ENCODE assay signal across 8 cellular contexts in the genomic region with DNA sequence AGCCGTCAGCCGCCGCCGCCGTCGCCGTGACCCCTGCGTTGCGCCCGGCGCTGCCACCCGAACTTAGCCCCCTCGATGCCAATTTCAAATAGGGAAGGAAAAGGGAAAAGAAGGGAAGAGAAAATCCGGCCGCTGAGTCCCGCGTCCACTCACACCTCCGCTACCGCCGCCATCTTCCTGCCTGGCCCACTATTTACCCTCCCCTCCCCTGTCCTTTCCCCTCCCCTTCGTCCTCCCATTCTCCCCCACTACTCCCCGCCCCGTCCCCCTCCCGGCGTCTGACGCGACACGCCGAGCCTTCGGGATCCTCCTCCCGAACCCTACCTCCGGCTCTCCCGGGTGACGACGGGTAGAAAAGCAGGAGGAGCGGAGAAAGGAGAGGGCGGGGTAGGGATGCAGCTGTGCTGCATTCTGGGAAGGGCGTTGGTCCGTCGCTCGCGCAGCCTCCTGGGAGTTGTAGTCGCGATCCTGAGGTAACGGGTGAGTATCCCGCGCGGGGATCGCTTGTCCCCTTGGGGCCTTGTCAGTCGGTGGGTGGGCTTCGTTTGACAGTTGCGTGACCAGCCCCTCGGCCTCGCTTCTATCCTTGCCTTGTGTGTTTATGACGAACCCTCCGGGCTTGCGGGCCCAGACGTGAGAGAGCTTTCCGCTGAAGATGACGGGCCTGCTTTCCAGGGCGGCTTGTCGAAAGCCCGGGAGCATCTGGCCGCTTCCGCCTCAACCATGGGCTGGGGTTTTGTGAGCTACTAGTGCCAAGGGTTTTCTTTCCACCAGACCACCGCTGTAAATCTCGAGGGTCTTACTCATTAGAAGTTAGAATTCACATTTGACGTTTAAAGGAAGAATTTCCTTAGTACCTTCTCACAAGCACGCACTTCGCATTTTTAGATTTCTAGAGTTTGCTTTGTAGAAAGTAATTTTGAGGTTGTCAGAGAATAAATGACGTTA. TPM values are rescaled to one million over a fixed set of nuclear protein-coding genes. Genes with fewer than 3 reads are reported as not detected.
DNase-seq lines count a peak whose midpoint lies in the region; ATAC-seq and TF ChIP-seq lines count a peak whose summit lies in the region.

A gene with protein sequence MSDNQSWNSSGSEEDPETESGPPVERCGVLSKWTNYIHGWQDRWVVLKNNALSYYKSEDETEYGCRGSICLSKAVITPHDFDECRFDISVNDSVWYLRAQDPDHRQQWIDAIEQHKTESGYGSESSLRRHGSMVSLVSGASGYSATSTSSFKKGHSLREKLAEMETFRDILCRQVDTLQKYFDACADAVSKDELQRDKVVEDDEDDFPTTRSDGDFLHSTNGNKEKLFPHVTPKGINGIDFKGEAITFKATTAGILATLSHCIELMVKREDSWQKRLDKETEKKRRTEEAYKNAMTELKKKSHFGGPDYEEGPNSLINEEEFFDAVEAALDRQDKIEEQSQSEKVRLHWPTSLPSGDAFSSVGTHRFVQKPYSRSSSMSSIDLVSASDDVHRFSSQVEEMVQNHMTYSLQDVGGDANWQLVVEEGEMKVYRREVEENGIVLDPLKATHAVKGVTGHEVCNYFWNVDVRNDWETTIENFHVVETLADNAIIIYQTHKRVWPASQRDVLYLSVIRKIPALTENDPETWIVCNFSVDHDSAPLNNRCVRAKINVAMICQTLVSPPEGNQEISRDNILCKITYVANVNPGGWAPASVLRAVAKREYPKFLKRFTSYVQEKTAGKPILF (minus strand): TSS at position 195 of the 948 bp plus-strand sequence. CDS start 422 bp downstream, outside the sequence.
A gene (plus strand): TSS at position 457 of the 948 bp plus-strand sequence.

- TSS peak; percentile 50 for BruUV-seq in PC-9 (replicated peaks; lab: Mats Ljungman, UMichigan)

- CTCF ChIA-PET in PC-9 (lab: Charles Lee) = interaction anchor here (0.7 kb wide), 2 partner anchors 71 to 279 kb away, joined by 7 to 9 read pairs; no protein-coding TSS in a partner anchor

- H3K4me2 ChIP-seq in PC-9 = peak within 1 kb of the TSS; percentile 94

- H3K27me3 ChIP-seq in PC-9 (ENCODE audit: insufficient read depth, low read depth) (no peaks in the 10 kb centered on the region), mucosa of rectum (ENCODE audit: control insufficient read depth in 2 of 2, insufficient read depth in 2 of 2, low read length in 2 of 2) (no peaks in the 10 kb centered on the region)

- H3K4me3 ChIP-seq in Jurkat, Clone E6-1 (ENCODE audit: low read length) = peak within 1 kb of the TSS; percentile 80
- H3K4me3 ChIP-seq in PC-9 (peak within 1 kb of the TSS; percentile 83), epithelial cell of proximal tubule (ENCODE audit: low read depth, low read length) (peak within 1 kb of the TSS; percentile 75), mucosa of rectum (ENCODE audit: low read length in 2 of 2) (peak within 1 kb of the TSS; percentile 91 to 98)

- H3K9ac ChIP-seq in mucosa of rectum (ENCODE audit: low read depth in 1 of 2, low read length in 2 of 2) = peak within 1 kb of the TSS; percentile 78 to 89

- H3K4me1 ChIP-seq in PC-9 (replicated peaks; ENCODE audit: insufficient read depth) (peaks cover 22% of the 10 kb centered on the region), mucosa of rectum (ENCODE audit: control insufficient read depth in 2 of 2, insufficient read depth in 2 of 2, low read length in 2 of 2) (peaks cover 11 to 17% of the 10 kb centered on the region in 2 donors)

- H3K27ac ChIP-seq in PC-9 (peak within 1 kb of the TSS; percentile 64), mucosa of rectum (ENCODE audit: low read depth in 2 of 2, low read length in 2 of 2) (peak within 1 kb of the TSS; percentile 88 to 90)

- no peaks in the 10 kb centered on the region for H3F3A ChIP-seq in PC-9 (ENCODE audit: insufficient read depth, low read depth)

- peak within 1 kb of the TSS; percentile 97 for H2AFZ ChIP-seq in PC-9

- intact Hi-C loops in PC-9 (cut with micrococcal nuclease; ENCODE audit: unreplicated experiment) = loop anchor here (5.0 kb wide), 3 partner anchors 56 to 166 kb away; no protein-coding TSS in a partner anchor

- DNase-seq in DMS153 (lab: John Stamatoyannopoulos, UW) (peak; percentile 88), PC-9 (peak; percentile 93 to 96), epithelial cell of proximal tubule (ENCODE audit: low read depth) (peak; percentile 82)
- DNase-seq in Jurkat, Clone E6-1 (ENCODE audit: low read depth, low spot score) = peak; percentile 98
- peak; percentile 88 for DNase-seq in activated T-cell treated with anti-CD3 and anti-CD28 coated beads, Interleukin-2, amount 50 U/mL, for 1 hour
- DNase-seq in stimulated activated CD8-positive, alpha-beta memory T cell treated with anti-CD3 and anti-CD28 coated beads, Interleukin-4, amount 100 ng/mL, for 48 hours = peak; percentile 95

- peaks cover 70% of the 10 kb centered on the region for H3K79me2 ChIP-seq in PC-9 (ENCODE audit: low read depth)

- peak; percentile 78 for ATAC-seq in GM21619 (IDR thresholded peaks at IDR 0.05; ENCODE audit: unreplicated experiment)

- TF ChIP-seq CTCF in PC-9 (conservative IDR thresholded peaks at IDR 0.05) (no peak), epithelial cell of proximal tubule (conservative IDR thresholded peaks at IDR 0.05; ENCODE audit: low read depth, low read length) (no peak)

- H4K20me1 ChIP-seq in PC-9 (ENCODE audit: insufficient read depth) = 0 out of 2 replicates have a peak, but pooled peaks cover 2% of the 10 kb centered on the region

- H3K36me3 ChIP-seq in PC-9 (ENCODE audit: low read depth) = no peaks in the 10 kb centered on the region
- no peaks in the 10 kb centered on the region for H3K36me3 ChIP-seq in mucosa of rectum (ENCODE audit: control insufficient read depth in 2 of 2, insufficient read depth in 2 of 2, low read length in 2 of 2)

- H3K9me3 ChIP-seq in PC-9 (ENCODE audit: insufficient read depth, low read depth) (no peaks in the 10 kb centered on the region), mucosa of rectum (ENCODE audit: control insufficient read depth in 2 of 2, low read length in 2 of 2) (no peaks in the 10 kb centered on the region)

- no peaks in the 10 kb centered on the region for H3K9me2 ChIP-seq in PC-9 (ENCODE audit: insufficient read depth)

- POLR2A ChIA-PET in PC-9 (lab: Charles Lee; ENCODE audit: unreplicated experiment) = interaction anchor here (0.6 to 0.7 kb wide), 4 partner anchors 9 to 362 kb away, joined by 4 to 25 read pairs (median 6); no protein-coding TSS in a partner anchor

RNA-seq across cellular contexts. Expression of the first gene that starts in this region (rescaled TPM):
- polyA plus RNA-seq in Jurkat, Clone E6-1 (2012; ENCODE audit: insufficient read depth, insufficient read length) = 15.4 TPM
- total RNA-seq in PC-9 (2021) = 17.6 and 19.5 TPM in 2 replicates
- total RNA-seq in epithelial cell of proximal tubule = 7.3 and 11.7 TPM in 2 replicates

RNA-seq across cellular contexts. Expression of the second gene that starts in this region (rescaled TPM):
- 20.4 TPM for polyA plus RNA-seq in Jurkat, Clone E6-1 (2012; ENCODE audit: insufficient read depth, insufficient read length)
- 19.2 and 20.9 TPM in 2 replicates for total RNA-seq in PC-9 (2021)
- 14.0 and 25.7 TPM in 2 replicates for total RNA-seq in epithelial cell of proximal tubule

Comparison
In these comparisons a context has a peak if more than half of its experiments do, and no peak if none do; other contexts are left out.
1. Peak in every context shown above with its lines: DNase-seq, ATAC-seq, H3K4me3 ChIP-seq and H3K27ac ChIP-seq.